In genomic region chr9:134214395-134214765, GRCh38 we compare ENCODE assay signal across 17 cellular contexts.
A peak's percentile ranks its signal among the peaks of the same experiment; 100 is the strongest.
DNase-seq lines count a peak whose midpoint lies in the region; ATAC-seq, FAIRE-seq and TF ChIP-seq lines count a peak whose summit lies in the region.
"Had no signal": no experiment of that assay in that cellular context is flagged by ENCODE, and none has a peak within 500 bp of the region (broad histone marks: within the 10 kb centered on the region; RNA-seq: fewer than 3 reads in every experiment).

No MANE protein-coding gene starts in this region.

- H3K36me3 ChIP-seq in OCI-LY1 (ENCODE audit: insufficient read depth, low read length), result no peaks in the 10 kb centered on the region
- H3K36me3 ChIP-seq in mucosa of rectum (ENCODE audit: control insufficient read depth in 2 of 2, insufficient read depth in 2 of 2, low read length in 2 of 2), result no peaks in the 10 kb centered on the region
- H3K36me3 ChIP-seq: BE2C had no signal

- TF ChIP-seq CTCF in OCI-LY1 (IDR thresholded peaks at IDR 0.05; ENCODE audit: low read length), result no peak

- TF ChIP-seq POLR2A in H54 (IDR thresholded peaks at IDR 0.05; ENCODE audit: low read depth, low read length), result no peak

- ATAC-seq in HG03159 (IDR thresholded peaks at IDR 0.05; ENCODE audit: unreplicated experiment) (no peak), HG02981 (IDR thresholded peaks at IDR 0.05; ENCODE audit: unreplicated experiment) (no peak)

- H3K9me2 ChIP-seq in OCI-LY1 (ENCODE audit: low read depth, low read length), result no peaks in the 10 kb centered on the region

- H3K27ac ChIP-seq in OCI-LY1 (ENCODE audit: low read depth, low read length, poor library complexity, severe bottlenecking), result peak overlapping the region; percentile 100
- H3K27ac ChIP-seq in cingulate gyrus (ENCODE audit: low read depth, low read length), result peak overlapping the region; percentile 91
- H3K27ac ChIP-seq in mucosa of rectum (ENCODE audit: low read depth in 2 of 2, low read length in 2 of 2), result peak overlapping the region; percentile 74 to 76
- peak overlapping the region; percentile 74 for H3K27ac ChIP-seq in substantia nigra (ENCODE audit: low read depth, low read length, poor library complexity, severe bottlenecking)

- H2AFZ ChIP-seq in OCI-LY1 (ENCODE audit: low read length), result no peak overlapping the region

- DNase-seq in substantia nigra (lab: John Stamatoyannopoulos, UW), result no peak
- DNase-seq in H54 (ENCODE audit: insufficient read length, low spot score), result no peak
- DNase-seq: activated naive CD4-positive, alpha-beta T cell treated with Interleukin-2 at 50 U/mL for 16 hours; effector memory CD4-positive, alpha-beta T cell; GDM1; NCI-H1048; NCI-H2107; NCI-H82; stimulated activated naive CD4-positive, alpha-beta T cell treated with Interleukin-2 at 50 U/mL for 16 hours; T-helper 1 cell had no signal

- H3K4me3 ChIP-seq in OCI-LY1 (ENCODE audit: low read depth, low read length, poor library complexity, severe bottlenecking) (no peak overlapping the region), mucosa of rectum (ENCODE audit: low read length in 2 of 2) (no peak overlapping the region)

- H3K9me3 ChIP-seq in OCI-LY1 (ENCODE audit: low read length) (no peaks in the 10 kb centered on the region), mucosa of rectum (ENCODE audit: control insufficient read depth in 2 of 2, low read length in 2 of 2) (peaks cover 4 to 6% of the 10 kb centered on the region in 2 donors)

- H3F3A ChIP-seq in OCI-LY1 (ENCODE audit: insufficient read depth, low read length), result no peaks in the 10 kb centered on the region

- H3K4me2 ChIP-seq in OCI-LY1 (ENCODE audit: low read length), result peak overlapping the region; percentile 64; the same call in 1 of the 2 replicates

- no peaks in the 10 kb centered on the region for H3K79me2 ChIP-seq in OCI-LY1 (ENCODE audit: insufficient read depth, low read length)

- H3K9ac ChIP-seq in OCI-LY1 (ENCODE audit: low read length), result peak overlapping the region; percentile 80; the same call in 1 of the 2 replicates
- H3K9ac ChIP-seq in mucosa of rectum (ENCODE audit: low read depth in 1 of 2, low read length in 2 of 2), result no peak overlapping the region

- FAIRE-seq in H54 (lab: Jason Lieb, UNC), result no peak
- FAIRE-seq: GM12892 had no signal

- no peaks in the 10 kb centered on the region for H4K20me1 ChIP-seq in OCI-LY1 (ENCODE audit: insufficient read depth, low read length)

- no peaks in the 10 kb centered on the region for H3K27me3 ChIP-seq in OCI-LY1 (ENCODE audit: insufficient read depth, low read length)
- no peaks in the 10 kb centered on the region for H3K27me3 ChIP-seq in mucosa of rectum (ENCODE audit: control insufficient read depth in 2 of 2, insufficient read depth in 2 of 2, low read length in 2 of 2)
- H3K27me3 ChIP-seq: BE2C had no signal

- H3K4me1 ChIP-seq in OCI-LY1 (ENCODE audit: insufficient read depth, low read length, severe bottlenecking) (peaks cover 60% of the 10 kb centered on the region), mucosa of rectum (ENCODE audit: control insufficient read depth in 2 of 2, insufficient read depth in 2 of 2, low read length in 2 of 2) (peaks cover 4 to 8% of the 10 kb centered on the region in 2 donors)
- H3K4me1 ChIP-seq: BE2C had no signal
